9 cellular contexts compared by ENCODE assay signal in genomic region chr19:18428173-18428836, GRCh38. TPM values are rescaled to one million over a fixed set of nuclear protein-coding genes. Genes with fewer than 3 reads are reported as not detected.
DNase-seq lines count a peak whose midpoint lies in the region; ATAC-seq and TF ChIP-seq lines count a peak whose summit lies in the region.
"Had no signal": no experiment of that assay in that cellular context is flagged by ENCODE, and none has a peak within 500 bp of the region (broad histone marks: within the 10 kb centered on the region; RNA-seq: fewer than 3 reads in every experiment).

No MANE protein-coding gene starts in this region.

- 100% methylated on average over 1 of the region's 18 CpGs for WGBS in right lobe of liver (ENCODE audit: insufficient coverage, low coverage, low lambda C conversion rate, missing lambda C conversion rate)

- H3K9me3 Mint-ChIP-seq in activated CD8-positive, alpha-beta T cell treated with anti-CD3 and anti-CD28 coated beads for 36 hours, result no peaks in the 10 kb centered on the region
- no peaks in the 10 kb centered on the region for H3K9me3 Mint-ChIP-seq in mesothelial cell of epicardium
- H3K9me3 Mint-ChIP-seq: activated naive CD8-positive, alpha-beta T cell treated with anti-CD3 and anti-CD28 coated beads, Interleukin-2, amount 50 U/mL, for 24 hours had no signal

- H3K36me3 ChIP-seq in right lobe of liver, result no peaks in the 10 kb centered on the region

- no peak overlapping the region for H3K27ac ChIP-seq in right lobe of liver

- no peak overlapping the region for H3K27ac Mint-ChIP-seq in activated CD8-positive, alpha-beta T cell treated with anti-CD3 and anti-CD28 coated beads for 36 hours
- H3K27ac Mint-ChIP-seq in mesothelial cell of epicardium, result no peak overlapping the region
- H3K27ac Mint-ChIP-seq: activated naive CD8-positive, alpha-beta T cell treated with anti-CD3 and anti-CD28 coated beads, Interleukin-2, amount 50 U/mL, for 24 hours had no signal

- peak; percentile 9 for ATAC-seq in HG02938 (IDR thresholded peaks at IDR 0.05; ENCODE audit: unreplicated experiment)
- peak; percentile 31 for ATAC-seq in activated CD8-positive, alpha-beta T cell treated with anti-CD3 and anti-CD28 coated beads for 36 hours
- no peak for ATAC-seq in right lobe of liver
- ATAC-seq in GM18907 (IDR thresholded peaks at IDR 0.05; ENCODE audit: unreplicated experiment), result no peak

- peaks cover under 1% of the 10 kb centered on the region for H3K36me3 Mint-ChIP-seq in activated CD8-positive, alpha-beta T cell treated with anti-CD3 and anti-CD28 coated beads for 36 hours (ENCODE audit: low read depth)
- H3K36me3 Mint-ChIP-seq in mesothelial cell of epicardium, result no peaks in the 10 kb centered on the region

- no peaks in the 10 kb centered on the region for H3K9me3 ChIP-seq in right lobe of liver

- no peak for TF ChIP-seq POLR2A in right lobe of liver (IDR thresholded peaks at IDR 0.05)

- POLR2A ChIA-PET in AG04449 (lab: Yijun Ruan, JAX), result interaction anchor here (1.0 kb wide), 1 partner anchor 9 kb away, joined by 3 read pairs; the partner anchor contains the start of gene SSBP4
- POLR2A ChIA-PET in activated CD8-positive, alpha-beta T cell treated with anti-CD3 and anti-CD28 coated beads for 36 hours (lab: Charles Lee), result interaction anchor here (1.0 to 1.7 kb wide), 5 partner anchors 9 to 165 kb away, joined by 3 to 14 read pairs (median 3); partner anchors contain the start of gene SSBP4

- H3K4me3 Mint-ChIP-seq in activated CD8-positive, alpha-beta T cell treated with anti-CD3 and anti-CD28 coated beads for 36 hours, result no peak overlapping the region
- peak overlapping the region; percentile 37 for H3K4me3 Mint-ChIP-seq in mesothelial cell of epicardium
- H3K4me3 Mint-ChIP-seq: activated naive CD8-positive, alpha-beta T cell treated with anti-CD3 and anti-CD28 coated beads, Interleukin-2, amount 50 U/mL, for 24 hours had no signal

- TF ChIP-seq CTCF in AG04449 (IDR thresholded peaks at IDR 0.05; ENCODE audit: insufficient read depth, low read length, missing control alignments) (no peak), mesothelial cell of epicardium (IDR thresholded peaks at IDR 0.05; ENCODE audit: unreplicated experiment) (no peak), right lobe of liver (IDR thresholded peaks at IDR 0.05) (no peak)
- peak; percentile 8 for TF ChIP-seq CTCF in activated CD8-positive, alpha-beta T cell treated with anti-CD3 and anti-CD28 coated beads for 36 hours (IDR thresholded peaks at IDR 0.05)

- CTCF ChIA-PET in AG04449 (lab: Yijun Ruan, JAX), result interaction anchor here (1.0 to 1.3 kb wide), 4 partner anchors 8 to 17 kb away, joined by 3 to 6 read pairs (median 4); partner anchors contain the start of gene SSBP4
- CTCF ChIA-PET in activated CD8-positive, alpha-beta T cell treated with anti-CD3 and anti-CD28 coated beads for 36 hours (lab: Charles Lee), result interaction anchor here (0.9 to 1.2 kb wide), 4 partner anchors 9 to 149 kb away, joined by 3 to 4 read pairs (median 3); partner anchors contain the start of gene SSBP4

- H3K4me1 ChIP-seq in right lobe of liver, result peaks cover 0 to 7% (median 0%) of the 10 kb centered on the region in 4 donors

- no peaks in the 10 kb centered on the region for H3K27me3 ChIP-seq in right lobe of liver

- DNase-seq in AG04449 (ENCODE audit: low read depth, low spot score) (no peak), mesothelial cell of epicardium (ENCODE audit: low spot score in 2 of 2, unreplicated experiment in 2 of 2) (no peak), right lobe of liver (no peak), NOMO-1 (lab: John Stamatoyannopoulos, UW; ENCODE audit: unreplicated experiment in 2 of 2) (no peak)
- no peak for DNase-seq in activated CD8-positive, alpha-beta T cell treated with anti-CD3 and anti-CD28 coated beads for 36 hours
- no peak for DNase-seq in stimulated activated CD4-positive, alpha-beta T cell treated with anti-CD3 and anti-CD28 coated beads, Interleukin-4, amount 100 ng/mL, for 24 hours

- 0 out of 2 replicates have a peak overlapping the region, but pooled peaks have one; percentile 8 for H3K4me3 ChIP-seq in AG04449 (ENCODE audit: low read depth, low read length)
- no peak overlapping the region for H3K4me3 ChIP-seq in right lobe of liver

- H3K27me3 Mint-ChIP-seq in activated CD8-positive, alpha-beta T cell treated with anti-CD3 and anti-CD28 coated beads for 36 hours, result no peaks in the 10 kb centered on the region
- H3K27me3 Mint-ChIP-seq in mesothelial cell of epicardium (ENCODE audit: low read depth), result no peaks in the 10 kb centered on the region
- H3K27me3 Mint-ChIP-seq: activated naive CD8-positive, alpha-beta T cell treated with anti-CD3 and anti-CD28 coated beads, Interleukin-2, amount 50 U/mL, for 24 hours had no signal

- peaks cover 36% of the 10 kb centered on the region for H3K4me1 Mint-ChIP-seq in activated CD8-positive, alpha-beta T cell treated with anti-CD3 and anti-CD28 coated beads for 36 hours (ENCODE audit: low read depth)
- peaks cover 37% of the 10 kb centered on the region for H3K4me1 Mint-ChIP-seq in mesothelial cell of epicardium

- intact Hi-C loops in activated CD8-positive, alpha-beta T cell treated with anti-CD3 and anti-CD28 coated beads for 36 hours (cut with micrococcal nuclease), result no loop called here
- intact Hi-C loops in right lobe of liver (cut with DNase I), result no loop called here

RNA-seq across cellular contexts. Expression of gene SSBP4, which starts 9.1 kb away (rescaled TPM):
- total RNA-seq in activated CD8-positive, alpha-beta T cell treated with anti-CD3 and anti-CD28 coated beads for 36 hours, result 100 to 1,000 TPM in 1 of 2 experiments, 10 to 100 TPM in 1; 98.2 to 102 TPM
- total RNA-seq in mesothelial cell of epicardium (120 to 123 TPM (median 121 TPM) in 3 replicates), right lobe of liver (10 to 100 TPM; 12.8 to 23.9 (median 15.9) TPM)

RNA-seq across cellular contexts. Expression of gene ISYNA1, which starts 9.6 kb away (rescaled TPM):
- 10 to 100 TPM; 48.6 to 54.9 TPM for total RNA-seq in activated CD8-positive, alpha-beta T cell treated with anti-CD3 and anti-CD28 coated beads for 36 hours
- total RNA-seq in mesothelial cell of epicardium, result 795 to 833 TPM (median 826 TPM) in 3 replicates
- total RNA-seq in right lobe of liver, result 1 to 10 TPM; 6.5 to 8.3 (median 7.8) TPM

RNA-seq across cellular contexts. Expression of gene LRRC25, which starts 30.9 kb away (rescaled TPM):
- not detected for total RNA-seq in activated CD8-positive, alpha-beta T cell treated with anti-CD3 and anti-CD28 coated beads for 36 hours
- total RNA-seq in mesothelial cell of epicardium, result 0.18 to 0.29 TPM in 2 of 3 replicates, not detected in the other
- 10 to 100 TPM in 1 of 6 experiments, 1 to 10 TPM in 5; 1.9 to 12.6 (median 3.2) TPM for total RNA-seq in right lobe of liver

RNA-seq across cellular contexts. Expression of gene GDF15, which starts 42.3 kb away (rescaled TPM):
- not detected for total RNA-seq in activated CD8-positive, alpha-beta T cell treated with anti-CD3 and anti-CD28 coated beads for 36 hours
- total RNA-seq in mesothelial cell of epicardium, result 3.2 to 4.7 TPM (median 3.9 TPM) in 3 replicates
- total RNA-seq in right lobe of liver, result 100 to 1,000 TPM in 2 of 6 experiments, 10 to 100 TPM in 2, 1 to 10 TPM in 1, under 1 TPM in 1; 0.88 to 160 (median 57.5) TPM

Comparison
In these comparisons a context has a peak if more than half of its experiments do, and no peak if none do; other contexts are left out.
1. ATAC-seq: peak in HG02938 (single experiment) and activated CD8-positive, alpha-beta T cell treated with anti-CD3 and anti-CD28 coated beads for 36 hours (single experiment); none in right lobe of liver (0 of 4) and GM18907 (single experiment).
2. RNA of gene ISYNA1, which starts 9.6 kb away (total RNA-seq): 795 to 833 TPM in mesothelial cell of epicardium; 48.6 to 54.9 TPM in activated CD8-positive, alpha-beta T cell treated with anti-CD3 and anti-CD28 coated beads for 36 hours and 6.5 to 8.3 TPM in right lobe of liver; every median in the first group is over 10 times any median in the second.